Comparison of ENCODE assay signal across 15 cellular contexts in genomic region chr9:105158020-105158419, GRCh38.
DNase-seq lines count a peak whose midpoint lies in the region; ATAC-seq and TF ChIP-seq lines count a peak whose summit lies in the region.
"Had no signal": no experiment of that assay in that cellular context is flagged by ENCODE, and none has a peak within 500 bp of the region (broad histone marks: within the 10 kb centered on the region; RNA-seq: fewer than 3 reads in every experiment).

No MANE protein-coding gene starts in this region.

- no peak overlapping the region for H2BK5ac ChIP-seq in trophoblast cell (ENCODE audit: low read depth, low read length, poor library complexity)

- H3K27me3 ChIP-seq in GM23338 (ENCODE audit: insufficient read depth), result no peaks in the 10 kb centered on the region
- H3K27me3 ChIP-seq in trophoblast cell (ENCODE audit: insufficient read depth, low read length), result no peaks in the 10 kb centered on the region
- no peaks in the 10 kb centered on the region for H3K27me3 ChIP-seq in upper lobe of right lung
- H3K27me3 ChIP-seq: BE2C had no signal

- TF ChIP-seq CTCF in GM23338 (conservative IDR thresholded peaks at IDR 0.05; ENCODE audit: low read depth in 2 of 2) (no peak), upper lobe of right lung (IDR thresholded peaks at IDR 0.05) (no peak)

- H3F3A ChIP-seq in GM23338 (replicated peaks; ENCODE audit: low read depth), result 0 out of 2 replicates have a peak, but pooled peaks cover 9% of the 10 kb centered on the region

- peaks cover 12% of the 10 kb centered on the region; the same call in 2 of the 3 replicates for H3K4me1 Mint-ChIP-seq in GM23338
- H3K4me1 Mint-ChIP-seq in T-helper 17 cell, result peaks cover 14% of the 10 kb centered on the region

- no peaks in the 10 kb centered on the region for H3K36me3 Mint-ChIP-seq in GM23338 (ENCODE audit: low read depth)
- no peaks in the 10 kb centered on the region for H3K36me3 Mint-ChIP-seq in T-helper 17 cell (ENCODE audit: low read depth)
- H3K36me3 Mint-ChIP-seq: CD8-positive, alpha-beta memory T cell had no signal

- WGBS in trophoblast cell (ENCODE audit: extremely low coverage, insufficient coverage, insufficient read length), result no CpG with 5 or more reads among the region's 12 CpGs

- peak overlapping the region; percentile 74 for H2AK5ac ChIP-seq in trophoblast cell (ENCODE audit: low read length)

- no peak overlapping the region for H3K18ac ChIP-seq in trophoblast cell (ENCODE audit: low read length)

- H3K9me2 ChIP-seq in GM23338 (ENCODE audit: insufficient read depth), result no peaks in the 10 kb centered on the region

- H3K27me3 Mint-ChIP-seq in GM23338 (ENCODE audit: insufficient read depth, low read depth, poor library complexity) (peaks cover 2% of the 10 kb centered on the region), T-helper 17 cell (no peaks in the 10 kb centered on the region)

- H2BK12ac ChIP-seq in trophoblast cell (ENCODE audit: low read length), result peak overlapping the region; percentile 64

- H4K91ac ChIP-seq in trophoblast cell (ENCODE audit: low read depth, low read length), result no peak overlapping the region

- H3K4me1 ChIP-seq in GM23338 (ENCODE audit: insufficient read depth) (no peaks in the 10 kb centered on the region), trophoblast cell (ENCODE audit: control insufficient read depth in 1 of 2, insufficient read depth in 2 of 2, low read length in 2 of 2) (no peaks in the 10 kb centered on the region), upper lobe of right lung (no peaks in the 10 kb centered on the region)
- H3K4me1 ChIP-seq: BE2C had no signal

- H3K4me3 ChIP-seq in GM23338 (no peak overlapping the region), trophoblast cell (ENCODE audit: low read depth, low read length) (no peak overlapping the region), upper lobe of right lung (no peak overlapping the region)
- H3K4me3 ChIP-seq: A549 had no signal

- H3K79me1 ChIP-seq in trophoblast cell (ENCODE audit: low read length), result no peaks in the 10 kb centered on the region

- H4K12ac ChIP-seq in trophoblast cell (ENCODE audit: low read depth, low read length), result no peak overlapping the region

- H3K9me3 Mint-ChIP-seq in GM23338, result no peaks in the 10 kb centered on the region
- H3K9me3 Mint-ChIP-seq: CD8-positive, alpha-beta memory T cell; HFFc6 had no signal

- no peaks in the 10 kb centered on the region for H3K9me3 ChIP-seq in T-helper 17 cell (ENCODE audit: control insufficient read depth, low read length, poor library complexity, severe bottlenecking)
- no peaks in the 10 kb centered on the region for H3K9me3 ChIP-seq in trophoblast cell (ENCODE audit: insufficient read depth, low read depth, low read length)
- no peaks in the 10 kb centered on the region for H3K9me3 ChIP-seq in upper lobe of right lung
- H3K9me3 ChIP-seq: A549, BE2C, Caco-2 had no signal

- DNase-seq in GM23338 (ENCODE audit: low spot score), result no peak
- DNase-seq in T-helper 17 cell, result no peak
- DNase-seq in trophoblast cell, result no peak
- DNase-seq in upper lobe of right lung, result no peak
- DNase-seq: BE2C; Caco-2; CD8-positive, alpha-beta memory T cell; DND-41; GDM1; HCEC 1CT; HFFc6; IMR-90 had no signal

- no peak overlapping the region for H3K23ac ChIP-seq in trophoblast cell (ENCODE audit: low read length)

- intact Hi-C loops in upper lobe of right lung (cut with DNase I), result loop anchor here (10.0 kb wide), 1 partner anchor 257 kb away; no protein-coding TSS in a partner anchor

- no peak overlapping the region for H4K8ac ChIP-seq in trophoblast cell (ENCODE audit: low read depth, low read length)

- H2BK120ac ChIP-seq in trophoblast cell (ENCODE audit: insufficient read depth, low read length, poor library complexity), result no peak overlapping the region

- no peak overlapping the region for H3K4ac ChIP-seq in trophoblast cell (ENCODE audit: low read depth, low read length)

- no peak overlapping the region for H3K9ac ChIP-seq in trophoblast cell (ENCODE audit: low read length)

- H3K14ac ChIP-seq in trophoblast cell (ENCODE audit: low read length), result no peak overlapping the region

- H3K4me3 Mint-ChIP-seq in GM23338 (no peak overlapping the region), T-helper 17 cell (peak overlapping the region; percentile 51)
- H3K4me3 Mint-ChIP-seq: CD8-positive, alpha-beta memory T cell; HFFc6 had no signal

- no peaks in the 10 kb centered on the region for H4K20me1 ChIP-seq in GM23338 (replicated peaks; ENCODE audit: insufficient read depth)

- H2AFZ ChIP-seq in GM23338 (0 out of 2 replicates have a peak overlapping the region, but pooled peaks have one; percentile 32), trophoblast cell (ENCODE audit: insufficient read depth, low read length, poor library complexity) (no peak overlapping the region)

- H3K27ac ChIP-seq in GM23338 (ENCODE audit: low read depth) (no peak overlapping the region), trophoblast cell (ENCODE audit: low read depth, low read length) (no peak overlapping the region), upper lobe of right lung (no peak overlapping the region)

- H3K79me2 ChIP-seq in GM23338 (replicated peaks; ENCODE audit: insufficient read depth), result no peaks in the 10 kb centered on the region
- H3K79me2 ChIP-seq in trophoblast cell (ENCODE audit: control insufficient read depth, insufficient read depth, low read length, poor library complexity), result no peaks in the 10 kb centered on the region

- ATAC-seq in GM23338 (no peak), T-helper 17 cell (no peak), upper lobe of right lung (no peak), GM21737 (IDR thresholded peaks at IDR 0.05; ENCODE audit: unreplicated experiment) (no peak), GM21390 (IDR thresholded peaks at IDR 0.05; ENCODE audit: unreplicated experiment) (no peak)

- H3K27ac Mint-ChIP-seq in GM23338 (no peak overlapping the region), T-helper 17 cell (no peak overlapping the region)
- H3K27ac Mint-ChIP-seq: CD8-positive, alpha-beta memory T cell; HFFc6 had no signal

- H3K36me3 ChIP-seq in GM23338 (ENCODE audit: insufficient read depth) (no peaks in the 10 kb centered on the region), trophoblast cell (ENCODE audit: control insufficient read depth in 1 of 2, insufficient read depth in 2 of 2, low read length in 2 of 2) (no peaks in the 10 kb centered on the region), upper lobe of right lung (no peaks in the 10 kb centered on the region)
- H3K36me3 ChIP-seq: BE2C had no signal

- H3K4me2 ChIP-seq in GM23338, result no peak overlapping the region
- no peak overlapping the region for H3K4me2 ChIP-seq in trophoblast cell (ENCODE audit: low read length)
- H3K4me2 ChIP-seq: A549 had no signal

TF ChIP-seq in GM23338, 12 proteins besides CTCF, POLR2A, EP300 and RAD21 (continues in another document):
- TF ChIP-seq ZNF462 (CRISPR knock-in tag; IDR thresholded peaks at IDR 0.05), result no peak
